18 cellular contexts compared by ENCODE assay signal in the genomic region with DNA sequence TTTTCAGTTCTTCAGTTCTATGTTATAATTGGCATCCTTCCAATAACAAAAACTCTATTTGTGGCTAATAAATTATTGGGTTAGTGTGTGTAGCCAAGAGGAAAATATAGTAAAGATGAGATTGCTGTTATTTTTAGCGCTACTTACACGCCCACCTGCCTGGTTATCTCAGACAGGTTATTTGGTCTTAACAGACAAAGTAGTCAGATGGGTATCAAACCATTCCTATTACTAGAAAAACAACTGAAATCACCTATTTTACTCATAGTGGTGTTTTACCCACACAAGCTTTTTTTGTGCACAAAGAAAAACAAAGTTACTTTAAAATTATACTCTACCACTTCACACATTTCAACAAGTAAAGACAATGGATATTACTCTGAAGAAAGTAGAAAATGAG.
A peak's percentile ranks its signal among the peaks of the same experiment; 100 is the strongest.
DNase-seq lines count a peak whose midpoint lies in the region; ATAC-seq, FAIRE-seq and TF ChIP-seq lines count a peak whose summit lies in the region.
"Had no signal": no experiment of that assay in that cellular context is flagged by ENCODE, and none has a peak within 500 bp of the region (broad histone marks: within the 10 kb centered on the region; RNA-seq: fewer than 3 reads in every experiment).

No MANE protein-coding gene starts in this region.

- TF ChIP-seq CTCF in left ventricle myocardium inferior (IDR thresholded peaks at IDR 0.05; ENCODE audit: borderline replicate concordance) (no peak), K562 (IDR thresholded peaks at IDR 0.05 in 2 of 3, conservative IDR thresholded peaks at IDR 0.05 in 1 of 3; ENCODE audit: insufficient read depth in 2 of 3, low read depth in 1 of 3, low read length in 3 of 3) (no peak), gastrocnemius medialis (IDR thresholded peaks at IDR 0.05 in 4 of 5, conservative IDR thresholded peaks at IDR 0.05 in 1 of 5) (no peak)

- H3K4ac ChIP-seq in mesenchymal stem cell (ENCODE audit: low read depth in 1 of 2, low read length in 2 of 2), result no peak overlapping the region

- TF ChIP-seq POLR2A in GM12892 (IDR thresholded peaks at IDR 0.05; ENCODE audit: low read depth, low read length) (no peak), K562 (conservative IDR thresholded peaks at IDR 0.05) (no peak), gastrocnemius medialis (IDR thresholded peaks at IDR 0.05) (no peak)

- intact Hi-C loops in left ventricle myocardium inferior (cut with micrococcal nuclease), result no loop called here
- intact Hi-C loops in Right ventricle myocardium inferior (cut with DNase I), result loop anchor here (5.0 kb wide), 1 partner anchor 152 kb away; the partner anchor contains the start of gene TBC1D4
- intact Hi-C loops in K562 (cut with micrococcal nuclease), result no loop called here
- intact Hi-C loops in gastrocnemius medialis (cut with DNase I; ENCODE audit: low total_unique reads), result no loop called here

- H3K9ac ChIP-seq in K562 (ENCODE audit: insufficient read depth in 1 of 2, low read depth in 2 of 2, low read length in 2 of 2), result no peak overlapping the region
- H3K9ac ChIP-seq in mesenchymal stem cell (ENCODE audit: low read length), result no peak overlapping the region
- H3K9ac ChIP-seq: BLaER1 treated with 17β-estradiol and CSF1 and Interleukin-3, amounts not matched to agents 10 nM and 100 nM had no signal

- DNase-seq in left ventricle myocardium inferior (no peak), Right ventricle myocardium inferior (ENCODE audit: missing footprints) (no peak), GM12892 (ENCODE audit: insufficient read length) (no peak), K562 (ENCODE audit: extremely low read depth in 1 of 4, low spot score in 3 of 4) (no peak), gastrocnemius medialis (no peak), mesenchymal stem cell (no peak), epidermal melanocyte (ENCODE audit: insufficient read length, low spot score) (no peak)
- DNase-seq: CD8-positive, alpha-beta T cell; DMS 273 treated with DMSO at 0.1 percent for 48 hours; DMS53; DND-41; EL; GOT3; H7; HFFc6 had no signal

- no peaks in the 10 kb centered on the region for H3K79me2 ChIP-seq in K562 (ENCODE audit: control insufficient read depth, insufficient read depth, low read length)

- no peak overlapping the region for H2BK5ac ChIP-seq in mesenchymal stem cell (ENCODE audit: low read depth, low read length, poor library complexity, severe bottlenecking)

- no peak overlapping the region for H3K4me3 ChIP-seq in left ventricle myocardium inferior
- H3K4me3 ChIP-seq in K562, result no peak overlapping the region
- no peak overlapping the region for H3K4me3 ChIP-seq in gastrocnemius medialis
- H3K4me3 ChIP-seq in mesenchymal stem cell (ENCODE audit: insufficient read depth in 1 of 2, low read depth in 1 of 2, low read length in 2 of 2), result no peak overlapping the region
- H3K4me3 ChIP-seq: BLaER1 treated with 17β-estradiol and CSF1 and Interleukin-3, amounts not matched to agents 10 nM and 100 nM had no signal

- 24% methylated on average over 2 of the region's 2 CpGs for WGBS in K562 (ENCODE audit: insufficient coverage, low coverage, missing lambda C conversion rate)
- 100% methylated on average over 2 of the region's 2 CpGs for WGBS in mesenchymal stem cell

- in situ Hi-C loops in K562 (cut with MboI), result no loop called here
- in situ Hi-C loops in gastrocnemius medialis (cut with MboI; ENCODE audit: low sequenced_read_pairs in 4 of 4), result no loop called here

- no peak overlapping the region for H2AFZ ChIP-seq in K562 (ENCODE audit: low read depth, low read length)
- no peak overlapping the region for H2AFZ ChIP-seq in mesenchymal stem cell (ENCODE audit: low read depth, low read length)

- no peak overlapping the region for H2AK5ac ChIP-seq in mesenchymal stem cell (ENCODE audit: low read length, severe bottlenecking)

- no peak for TF ChIP-seq RAD21 in K562 (CRISPR knock-in tag; conservative IDR thresholded peaks at IDR 0.05 in 1 of 2, IDR thresholded peaks at IDR 0.05 in 1 of 2)

- H3K9me1 ChIP-seq in K562 (ENCODE audit: control insufficient read depth, insufficient read depth, low read length), result no peaks in the 10 kb centered on the region

- CTCF ChIA-PET in K562 (lab: Yijun Ruan, JAX; ENCODE audit: low intra/inter-chr PET ratio), result no interaction called here

- H3K79me1 ChIP-seq in mesenchymal stem cell (replicated peaks; ENCODE audit: low read length, poor library complexity, severe bottlenecking), result no peaks in the 10 kb centered on the region

- H3K36me3 ChIP-seq in left ventricle myocardium inferior (peaks cover 19% of the 10 kb centered on the region), K562 (ENCODE audit: control insufficient read depth, insufficient read depth, low read length) (0 out of 3 replicates have a peak, but pooled peaks cover 3% of the 10 kb centered on the region), gastrocnemius medialis (peaks cover 0 to 10% of the 10 kb centered on the region in 2 donors), mesenchymal stem cell (ENCODE audit: control insufficient read depth in 1 of 2, insufficient read depth in 2 of 2, low read depth in 1 of 2, low read length in 2 of 2) (peaks cover 7 to 9% of the 10 kb centered on the region in 2 experiments)

- H3K4me1 ChIP-seq in left ventricle myocardium inferior, result peaks cover 45% of the 10 kb centered on the region
- H3K4me1 ChIP-seq in K562 (replicated peaks in 1 of 2; ENCODE audit: control insufficient read depth in 2 of 2, insufficient read depth in 2 of 2, low read length in 2 of 2), result peaks cover 0 to 5% of the 10 kb centered on the region in 2 experiments; a peak in 2 of 5 replicates
- H3K4me1 ChIP-seq in gastrocnemius medialis, result peaks cover 30 to 56% of the 10 kb centered on the region in 2 donors
- H3K4me1 ChIP-seq in mesenchymal stem cell (ENCODE audit: control insufficient read depth, insufficient read depth, low read depth, low read length), result no peaks in the 10 kb centered on the region

- no peak for ATAC-seq in Right ventricle myocardium inferior
- ATAC-seq in K562, result no peak
- ATAC-seq in gastrocnemius medialis, result no peak
- ATAC-seq: CD8-positive, alpha-beta T cell; HCT116 had no signal

- no peak overlapping the region for H3K14ac ChIP-seq in mesenchymal stem cell (ENCODE audit: low read length in 2 of 2)

- H3K23ac ChIP-seq in mesenchymal stem cell (ENCODE audit: low read length in 2 of 2), result no peak overlapping the region

- peak; percentile 60 for FAIRE-seq in GM12892 (lab: Jason Lieb, UNC)
- no peak for FAIRE-seq in K562 (lab: Jason Lieb, UNC)
- FAIRE-seq: G401.6 had no signal

- no TSS peak for BruUV-seq in K562 (replicated peaks; lab: Mats Ljungman, UMichigan)

- H3K27me3 ChIP-seq in left ventricle myocardium inferior (ENCODE audit: low read depth) (no peaks in the 10 kb centered on the region), K562 (ENCODE audit: control insufficient read depth in 2 of 2, insufficient read depth in 2 of 2, low read length in 2 of 2) (no peaks in the 10 kb centered on the region), gastrocnemius medialis (no peaks in the 10 kb centered on the region), mesenchymal stem cell (ENCODE audit: control insufficient read depth in 1 of 2, insufficient read depth in 1 of 2, low read length in 2 of 2) (no peaks in the 10 kb centered on the region)
- H3K27me3 ChIP-seq: BLaER1 treated with 17β-estradiol and CSF1 and Interleukin-3, amounts not matched to agents 10 nM and 100 nM had no signal

- POLR2A ChIA-PET in K562 (lab: Yijun Ruan, JAX), result no interaction called here

- H3K27ac ChIP-seq in left ventricle myocardium inferior (replicated peaks) (peak overlapping the region; percentile 1), K562 (ENCODE audit: extremely low read depth, low read depth, low read length) (no peak overlapping the region), gastrocnemius medialis (peak overlapping the region; percentile 45 to 75 (median 54)), mesenchymal stem cell (ENCODE audit: low read length, poor library complexity, severe bottlenecking) (no peak overlapping the region)
- H3K27ac ChIP-seq: BLaER1 treated with 17β-estradiol and CSF1 and Interleukin-3, amounts not matched to agents 10 nM and 100 nM had no signal

- no peak overlapping the region for H4K91ac ChIP-seq in mesenchymal stem cell (ENCODE audit: low read length)

- no peak overlapping the region for H2BK15ac ChIP-seq in mesenchymal stem cell (ENCODE audit: low read depth, poor library complexity, severe bottlenecking)

- no peak for TF ChIP-seq EP300 in K562 (IDR thresholded peaks at IDR 0.05; ENCODE audit: low read length)

- no peak overlapping the region for H2BK120ac ChIP-seq in mesenchymal stem cell (ENCODE audit: low read depth, low read length)

- H3K9me3 ChIP-seq in left ventricle myocardium inferior (replicated peaks), result no peaks in the 10 kb centered on the region
- no peaks in the 10 kb centered on the region for H3K9me3 ChIP-seq in K562 (replicated peaks; ENCODE audit: control insufficient read depth, insufficient read depth, low read depth, low read length)
- no peaks in the 10 kb centered on the region for H3K9me3 ChIP-seq in gastrocnemius medialis
- H3K9me3 ChIP-seq in mesenchymal stem cell (ENCODE audit: control insufficient read depth, low read length), result no peaks in the 10 kb centered on the region
- H3K9me3 ChIP-seq: BLaER1 treated with 17β-estradiol and CSF1 and Interleukin-3, amounts not matched to agents 10 nM and 100 nM had no signal

- H2BK12ac ChIP-seq in mesenchymal stem cell (ENCODE audit: low read length in 2 of 2), result no peak overlapping the region

- H4K8ac ChIP-seq in mesenchymal stem cell (ENCODE audit: low read length), result no peak overlapping the region

- no peaks in the 10 kb centered on the region for H4K20me1 ChIP-seq in K562 (replicated peaks; ENCODE audit: control insufficient read depth, insufficient read depth, low read length)
- H4K20me1 ChIP-seq: BLaER1 treated with 17β-estradiol and CSF1 and Interleukin-3, amounts not matched to agents 10 nM and 100 nM had no signal

- H3K18ac ChIP-seq in mesenchymal stem cell (ENCODE audit: low read depth in 1 of 2, low read length in 2 of 2), result no peak overlapping the region

- no peak overlapping the region for H3K4me2 ChIP-seq in K562 (ENCODE audit: insufficient read depth, low read length)
- H3K4me2 ChIP-seq in mesenchymal stem cell (ENCODE audit: low read length, poor library complexity, severe bottlenecking), result no peak overlapping the region
- H3K4me2 ChIP-seq: BLaER1 treated with 17β-estradiol and CSF1 and Interleukin-3, amounts not matched to agents 10 nM and 100 nM had no signal

TF ChIP-seq in K562, 482 proteins besides CTCF, POLR2A, EP300 and RAD21 (continues in another document):
- no peak for TF ChIP-seq ZNF324 (CRISPR knock-in tag; IDR thresholded peaks at IDR 0.05)
- TF ChIP-seq ZNF785 (CRISPR knock-in tag; IDR thresholded peaks at IDR 0.05), result no peak
- TF ChIP-seq NFIC (IDR thresholded peaks at IDR 0.05), result peak; percentile 49

Comparison
In these comparisons a context has a peak if more than half of its experiments do, and no peak if none do; other contexts are left out.
1. H3K27ac ChIP-seq: peak in left ventricle myocardium inferior (single experiment) and gastrocnemius medialis (4 of 4); none in K562 (single experiment) and mesenchymal stem cell (single experiment).